In genomic region chrX:74931214-74931613, GRCh38 we compare ENCODE assay signal across 2 cellular contexts.
TF ChIP-seq lines count a peak whose summit lies in the region.

No MANE protein-coding gene starts in this region.

TF ChIP-seq in A549, 52 proteins besides CTCF, POLR2A, EP300 and RAD21:
- TF ChIP-seq REST (IDR thresholded peaks at IDR 0.05) (peak; percentile 73; the same call in 1 of the 2 replicates), CBX8 (IDR thresholded peaks at IDR 0.05) (no peak)
TF ChIP-seq in A549: peak in this region for 1.

TF ChIP-seq in HCT116, 20 proteins besides CTCF, POLR2A, EP300 and RAD21 (continued from another document):
- peak; percentile 49 for TF ChIP-seq REST (IDR thresholded peaks at IDR 0.05; ENCODE audit: low read depth)
